In genomic region chr19:14479985-14480694, GRCh38 we compare ENCODE assay signal across 10 cellular contexts. TPM values are rescaled to one million over a fixed set of nuclear protein-coding genes. Genes with fewer than 3 reads are reported as not detected.
A peak's percentile ranks its signal among the peaks of the same experiment; 100 is the strongest.
DNase-seq lines count a peak whose midpoint lies in the region; ATAC-seq, FAIRE-seq and TF ChIP-seq lines count a peak whose summit lies in the region.
"Had no signal": no experiment of that assay in that cellular context is flagged by ENCODE, and none has a peak within 500 bp of the region (broad histone marks: within the 10 kb centered on the region; RNA-seq: fewer than 3 reads in every experiment).

No MANE protein-coding gene starts in this region.

- H3K27ac Mint-ChIP-seq in activated CD8-positive, alpha-beta T cell treated with anti-CD3 and anti-CD28 coated beads, Interleukin-2, amount 10 ng/mL, durations not matched to agents 7 days and 5 days = no peak overlapping the region
- no peak overlapping the region for H3K27ac Mint-ChIP-seq in neural crest cell (ENCODE audit: unreplicated experiment)

- H3K4me1 ChIP-seq in endothelial cell of umbilical vein (ENCODE audit: control insufficient read depth, extremely low read depth, insufficient read depth, low read length) = peaks cover 9% of the 10 kb centered on the region
- peaks cover 16 to 39% (median 20%) of the 10 kb centered on the region in 4 donors for H3K4me1 ChIP-seq in upper lobe of left lung

- H3K4me3 ChIP-seq in LNCaP clone FGC (ENCODE audit: low read depth, low read length) (no peak overlapping the region), endothelial cell of umbilical vein (replicated peaks in 1 of 3; ENCODE audit: insufficient read depth in 1 of 3, low read depth in 1 of 3, low read length in 3 of 3) (no peak overlapping the region), upper lobe of left lung (no peak overlapping the region)
- H3K4me3 ChIP-seq: skin epidermis had no signal

- CTCF ChIA-PET in activated CD8-positive, alpha-beta T cell treated with anti-CD3 and anti-CD28 coated beads, Interleukin-2, amount 10 ng/mL, durations not matched to agents 7 days and 5 days (lab: Charles Lee) = interaction anchor here (0.6 to 6.3 kb wide), 32 partner anchors 7 to 343 kb away, joined by 3 to 30 read pairs (median 6); partner anchors contain the start of genes ADGRE5, ASF1B, GIPC1 and PKN1
- CTCF ChIA-PET in endothelial cell of umbilical vein (lab: Charles Lee) = interaction anchor here (0.5 to 4.1 kb wide), 9 partner anchors 8 to 343 kb away, joined by 3 to 12 read pairs (median 5); partner anchors contain the start of genes ASF1B, DNAJB1 and GIPC1

- H3K36me3 Mint-ChIP-seq in activated CD8-positive, alpha-beta T cell treated with anti-CD3 and anti-CD28 coated beads, Interleukin-2, amount 10 ng/mL, durations not matched to agents 7 days and 5 days (ENCODE audit: low read depth) = peaks cover 2% of the 10 kb centered on the region
- H3K36me3 Mint-ChIP-seq in neural crest cell (ENCODE audit: low read depth) = peaks cover 2% of the 10 kb centered on the region

- WGBS in upper lobe of left lung, 2 donors = 40 to 70% methylated on average over 1 to 19 of the region's 42 CpGs

- H3K9me3 ChIP-seq in endothelial cell of umbilical vein (replicated peaks; ENCODE audit: control insufficient read depth, insufficient read depth, low read length) (no peaks in the 10 kb centered on the region), upper lobe of left lung (no peaks in the 10 kb centered on the region)

- no peaks in the 10 kb centered on the region for H4K20me1 ChIP-seq in endothelial cell of umbilical vein (replicated peaks; ENCODE audit: control insufficient read depth, extremely low read depth, insufficient read depth, low read length)

- no peak overlapping the region for H3K4me2 ChIP-seq in endothelial cell of umbilical vein (ENCODE audit: insufficient read depth, low read length)

- TF ChIP-seq EP300 in upper lobe of left lung (IDR thresholded peaks at IDR 0.05) = no peak

- no peak overlapping the region for H3K4me3 Mint-ChIP-seq in activated CD8-positive, alpha-beta T cell treated with anti-CD3 and anti-CD28 coated beads, Interleukin-2, amount 10 ng/mL, durations not matched to agents 7 days and 5 days
- H3K4me3 Mint-ChIP-seq in neural crest cell = no peak overlapping the region

- no peak overlapping the region for H3K9ac ChIP-seq in endothelial cell of umbilical vein (replicated peaks; ENCODE audit: extremely low read depth, insufficient read depth, low read length)

- peaks cover 16% of the 10 kb centered on the region for H3K4me1 Mint-ChIP-seq in activated CD8-positive, alpha-beta T cell treated with anti-CD3 and anti-CD28 coated beads, Interleukin-2, amount 10 ng/mL, durations not matched to agents 7 days and 5 days (ENCODE audit: low read depth)
- H3K4me1 Mint-ChIP-seq in neural crest cell = peaks cover 10% of the 10 kb centered on the region

- no peak overlapping the region for H3K27ac ChIP-seq in endothelial cell of umbilical vein (ENCODE audit: insufficient read depth, low read depth, low read length)
- H3K27ac ChIP-seq in upper lobe of left lung = peak overlapping the region in 1 of 4 donors; percentile 34
- H3K27ac ChIP-seq: skin epidermis had no signal

- H3K27me3 Mint-ChIP-seq in activated CD8-positive, alpha-beta T cell treated with anti-CD3 and anti-CD28 coated beads, Interleukin-2, amount 10 ng/mL, durations not matched to agents 7 days and 5 days (ENCODE audit: low read depth) = no peaks in the 10 kb centered on the region
- H3K27me3 Mint-ChIP-seq in neural crest cell (ENCODE audit: low read depth) = peaks cover 2% of the 10 kb centered on the region

- peak; percentile 80 for TF ChIP-seq CTCF in LNCaP clone FGC (IDR thresholded peaks at IDR 0.05; ENCODE audit: control insufficient read depth, extremely low read depth, insufficient read depth)
- TF ChIP-seq CTCF in endothelial cell of umbilical vein (IDR thresholded peaks at IDR 0.05; ENCODE audit: extremely low read depth in 1 of 2, insufficient read depth in 1 of 2, low read depth in 1 of 2, low read length in 2 of 2) = peak; percentile 88 to 97
- peak; percentile 87 for TF ChIP-seq CTCF in neural crest cell (conservative IDR thresholded peaks at IDR 0.05)
- peak; percentile 88 to 93 (median 90) for TF ChIP-seq CTCF in upper lobe of left lung (IDR thresholded peaks at IDR 0.05)

- POLR2A ChIA-PET in activated CD8-positive, alpha-beta T cell treated with anti-CD3 and anti-CD28 coated beads, Interleukin-2, amount 10 ng/mL, durations not matched to agents 7 days and 5 days (lab: Charles Lee) = interaction anchor here (0.6 to 1.8 kb wide), 3 partner anchors 19 to 344 kb away, joined by 3 to 5 read pairs (median 5); partner anchors contain the start of gene ASF1B
- POLR2A ChIA-PET in endothelial cell of umbilical vein (lab: Charles Lee) = no interaction called here

- ATAC-seq in activated CD8-positive, alpha-beta T cell treated with anti-CD3 and anti-CD28 coated beads, Interleukin-2, amount 10 ng/mL, durations not matched to agents 7 days and 5 days = peak; percentile 70
- ATAC-seq in upper lobe of left lung (ENCODE audit: low FRiP score in 2 of 2) (peak; percentile 53 to 61), GM18873 (IDR thresholded peaks at IDR 0.05; ENCODE audit: low FRiP score, unreplicated experiment) (no peak), GM21529 (IDR thresholded peaks at IDR 0.05; ENCODE audit: unreplicated experiment) (no peak)

- H3K36me3 ChIP-seq in endothelial cell of umbilical vein (ENCODE audit: control insufficient read depth in 2 of 2, extremely low read depth in 1 of 2, insufficient read depth in 2 of 2, low read length in 2 of 2) = peaks cover 3 to 19% of the 10 kb centered on the region in 2 experiments
- peaks cover 0 to 55% (median 48%) of the 10 kb centered on the region in 4 donors for H3K36me3 ChIP-seq in upper lobe of left lung

- H2AFZ ChIP-seq in endothelial cell of umbilical vein (ENCODE audit: low read depth, low read length) = no peak overlapping the region

- intact Hi-C loops in endothelial cell of umbilical vein (cut with micrococcal nuclease) = loop anchor here (5.0 kb wide), 1 partner anchor 343 kb away; the partner anchor contains the start of gene ASF1B

- H3K27me3 ChIP-seq in endothelial cell of umbilical vein (ENCODE audit: control insufficient read depth in 2 of 2, insufficient read depth in 2 of 2, low read length in 2 of 2) = no peaks in the 10 kb centered on the region
- H3K27me3 ChIP-seq in upper lobe of left lung = peaks cover 0 to 5% (median 0%) of the 10 kb centered on the region in 4 donors

- FAIRE-seq in endothelial cell of umbilical vein (lab: Jason Lieb, UNC) = peak; percentile 86

- dilution Hi-C loops in endothelial cell of umbilical vein (cut with MboI; ENCODE audit: extremely low pct_ligation_motif_present, low sequenced_read_pairs) = no loop called here

- BruUV-seq in endothelial cell of umbilical vein (replicated peaks; lab: Mats Ljungman, UMichigan) = no TSS peak

- no peaks in the 10 kb centered on the region for H3K9me1 ChIP-seq in endothelial cell of umbilical vein (replicated peaks; ENCODE audit: control insufficient read depth, extremely low read depth, insufficient read depth, low read length)

- TF ChIP-seq POLR2A in endothelial cell of umbilical vein (IDR thresholded peaks at IDR 0.05; ENCODE audit: low read depth, low read length) (no peak), upper lobe of left lung (IDR thresholded peaks at IDR 0.05) (no peak)

- no peaks in the 10 kb centered on the region for H3K9me3 Mint-ChIP-seq in activated CD8-positive, alpha-beta T cell treated with anti-CD3 and anti-CD28 coated beads, Interleukin-2, amount 10 ng/mL, durations not matched to agents 7 days and 5 days (ENCODE audit: insufficient read depth)
- H3K9me3 Mint-ChIP-seq in neural crest cell = no peaks in the 10 kb centered on the region

- DNase-seq in COR-L47 (lab: John Stamatoyannopoulos, UW) (peak; percentile 9), LNCaP clone FGC (ENCODE audit: low read depth) (no peak), endothelial cell of umbilical vein (ENCODE audit: low read depth, low spot score) (no peak), neural crest cell (ENCODE audit: low read depth, low spot score) (peak; percentile 84), upper lobe of left lung (peak; percentile 46 to 93)
- DNase-seq in activated CD8-positive, alpha-beta T cell treated with anti-CD3 and anti-CD28 coated beads, Interleukin-2, amount 10 ng/mL, durations not matched to agents 7 days and 5 days = peak; percentile 74

- no peaks in the 10 kb centered on the region for H3K79me2 ChIP-seq in endothelial cell of umbilical vein (ENCODE audit: control insufficient read depth, insufficient read depth, low read length)

RNA-seq across cellular contexts. Expression of gene PTGER1, which starts 5.0 kb away (rescaled TPM):
- under 1 TPM; 0.32 to 0.44 TPM for total RNA-seq in activated CD8-positive, alpha-beta T cell treated with anti-CD3 and anti-CD28 coated beads, Interleukin-2, amount 10 ng/mL, durations not matched to agents 7 days and 5 days
- total RNA-seq in endothelial cell of umbilical vein = 0.40 and 0.53 TPM in 2 replicates
- polyA plus RNA-seq in endothelial cell of umbilical vein = 0.21 and 0.48 TPM in 2 replicates
- polyA plus RNA-seq in endothelial cell of umbilical vein (2011; cell fraction: cytosol; rRNA removed) = 0.08 and 0.17 TPM in 2 replicates
- polyA plus RNA-seq in endothelial cell of umbilical vein (2011; cell fraction: nucleus; rRNA removed) = 0.13 TPM in 1 of 2 replicates, not detected in the other
- polyA plus RNA-seq in endothelial cell of umbilical vein (2012) = 0.19 TPM in 1 of 2 replicates, not detected in the other
- polyA minus RNA-seq in endothelial cell of umbilical vein = not detected in 2 replicates
- not detected for polyA minus RNA-seq in endothelial cell of umbilical vein (2011; cell fraction: cytosol; rRNA and poly(A)+ RNA removed)
- not detected in 2 replicates for polyA minus RNA-seq in endothelial cell of umbilical vein (2011; cell fraction: nucleus; rRNA and poly(A)+ RNA removed)
- total RNA-seq in neural crest cell = 0.27 and 0.40 TPM in 2 replicates
- 1 to 10 TPM in 2 of 6 donors, under 1 TPM in 1, not detected in 3; 0.59 to 3.9 (median 1.7) TPM for total RNA-seq in upper lobe of left lung
- total RNA-seq: LHCN-M2 had no signal

RNA-seq across cellular contexts. Expression of gene GIPC1, which starts 15.8 kb away (rescaled TPM):
- 10 to 100 TPM; 37.9 to 39.3 TPM for total RNA-seq in activated CD8-positive, alpha-beta T cell treated with anti-CD3 and anti-CD28 coated beads, Interleukin-2, amount 10 ng/mL, durations not matched to agents 7 days and 5 days
- total RNA-seq in endothelial cell of umbilical vein (102 and 108 TPM in 2 replicates), neural crest cell (72.5 and 73.0 TPM in 2 replicates), upper lobe of left lung (100 to 1,000 TPM; 103 to 283 (median 152) TPM)
- 141 and 159 TPM in 2 replicates for polyA plus RNA-seq in endothelial cell of umbilical vein
- 65.4 and 106 TPM in 2 replicates for polyA plus RNA-seq in endothelial cell of umbilical vein (2011; cell fraction: cytosol; rRNA removed)
- polyA plus RNA-seq in endothelial cell of umbilical vein (2011; cell fraction: nucleus; rRNA removed) = 65.6 and 67.3 TPM in 2 replicates
- 76.4 and 123 TPM in 2 replicates for polyA plus RNA-seq in endothelial cell of umbilical vein (2012)
- polyA minus RNA-seq in endothelial cell of umbilical vein = 39.1 and 62.3 TPM in 2 replicates
- 84.5 TPM for polyA minus RNA-seq in endothelial cell of umbilical vein (2011; cell fraction: cytosol; rRNA and poly(A)+ RNA removed)
- 16.2 and 32.9 TPM in 2 replicates for polyA minus RNA-seq in endothelial cell of umbilical vein (2011; cell fraction: nucleus; rRNA and poly(A)+ RNA removed)

RNA-seq across cellular contexts. Expression of gene DNAJB1, which starts 38.1 kb away (rescaled TPM):
- 100 to 1,000 TPM; 110 to 112 TPM for total RNA-seq in activated CD8-positive, alpha-beta T cell treated with anti-CD3 and anti-CD28 coated beads, Interleukin-2, amount 10 ng/mL, durations not matched to agents 7 days and 5 days
- 55.8 and 58.6 TPM in 2 replicates for total RNA-seq in endothelial cell of umbilical vein
- 49.4 and 59.8 TPM in 2 replicates for polyA plus RNA-seq in endothelial cell of umbilical vein
- polyA plus RNA-seq in endothelial cell of umbilical vein (2011; cell fraction: cytosol; rRNA removed) = 53.9 and 57.8 TPM in 2 replicates
- polyA plus RNA-seq in endothelial cell of umbilical vein (2011; cell fraction: nucleus; rRNA removed) = 29.2 and 33.8 TPM in 2 replicates
- 54.7 and 65.1 TPM in 2 replicates for polyA plus RNA-seq in endothelial cell of umbilical vein (2012)
- polyA minus RNA-seq in endothelial cell of umbilical vein = 44.9 and 48.7 TPM in 2 replicates
- polyA minus RNA-seq in endothelial cell of umbilical vein (2011; cell fraction: cytosol; rRNA and poly(A)+ RNA removed) = 45.8 TPM
- 14.2 and 15.0 TPM in 2 replicates for polyA minus RNA-seq in endothelial cell of umbilical vein (2011; cell fraction: nucleus; rRNA and poly(A)+ RNA removed)
- 89.4 and 94.2 TPM in 2 replicates for total RNA-seq in neural crest cell
- 100 to 1,000 TPM in 3 of 6 donors, 10 to 100 TPM in 3; 33.5 to 137 (median 101) TPM for total RNA-seq in upper lobe of left lung

RNA-seq across cellular contexts. Expression of gene PKN1, which starts 47.0 kb away (rescaled TPM):
- total RNA-seq in activated CD8-positive, alpha-beta T cell treated with anti-CD3 and anti-CD28 coated beads, Interleukin-2, amount 10 ng/mL, durations not matched to agents 7 days and 5 days = 100 to 1,000 TPM; 244 to 263 TPM
- total RNA-seq in endothelial cell of umbilical vein (302 and 326 TPM in 2 replicates), neural crest cell (118 and 126 TPM in 2 replicates), upper lobe of left lung (100 to 1,000 TPM in 5 of 6 donors, 10 to 100 TPM in 1; 95.2 to 278 (median 200) TPM)
- 142 and 148 TPM in 2 replicates for polyA plus RNA-seq in endothelial cell of umbilical vein
- 163 and 180 TPM in 2 replicates for polyA plus RNA-seq in endothelial cell of umbilical vein (2011; cell fraction: cytosol; rRNA removed)
- polyA plus RNA-seq in endothelial cell of umbilical vein (2011; cell fraction: nucleus; rRNA removed) = 162 and 166 TPM in 2 replicates
- polyA plus RNA-seq in endothelial cell of umbilical vein (2012) = 155 and 170 TPM in 2 replicates
- polyA minus RNA-seq in endothelial cell of umbilical vein = 157 and 229 TPM in 2 replicates
- 70.3 TPM for polyA minus RNA-seq in endothelial cell of umbilical vein (2011; cell fraction: cytosol; rRNA and poly(A)+ RNA removed)
- polyA minus RNA-seq in endothelial cell of umbilical vein (2011; cell fraction: nucleus; rRNA and poly(A)+ RNA removed) = 47.5 and 72.7 TPM in 2 replicates

RNA-seq across cellular contexts. Expression of gene TECR, which starts 49.3 kb away (rescaled TPM):
- total RNA-seq in activated CD8-positive, alpha-beta T cell treated with anti-CD3 and anti-CD28 coated beads, Interleukin-2, amount 10 ng/mL, durations not matched to agents 7 days and 5 days = 100 to 1,000 TPM; 153 to 163 TPM
- total RNA-seq in endothelial cell of umbilical vein (109 and 110 TPM in 2 replicates), neural crest cell (177 and 185 TPM in 2 replicates), upper lobe of left lung (100 to 1,000 TPM in 2 of 6 donors, 10 to 100 TPM in 4; 54.0 to 124 (median 80.6) TPM)
- 193 and 231 TPM in 2 replicates for polyA plus RNA-seq in endothelial cell of umbilical vein
- 84.4 and 92.2 TPM in 2 replicates for polyA plus RNA-seq in endothelial cell of umbilical vein (2011; cell fraction: cytosol; rRNA removed)
- polyA plus RNA-seq in endothelial cell of umbilical vein (2011; cell fraction: nucleus; rRNA removed) = 86.2 and 88.0 TPM in 2 replicates
- polyA plus RNA-seq in endothelial cell of umbilical vein (2012) = 75.8 and 79.0 TPM in 2 replicates
- 99.0 and 116 TPM in 2 replicates for polyA minus RNA-seq in endothelial cell of umbilical vein
- polyA minus RNA-seq in endothelial cell of umbilical vein (2011; cell fraction: cytosol; rRNA and poly(A)+ RNA removed) = 376 TPM
- polyA minus RNA-seq in endothelial cell of umbilical vein (2011; cell fraction: nucleus; rRNA and poly(A)+ RNA removed) = 30.6 and 38.0 TPM in 2 replicates

Comparison
In these comparisons a context has a peak if more than half of its experiments do, and no peak if none do; other contexts are left out.
1. DNase-seq: peak in COR-L47 (single experiment), activated CD8-positive, alpha-beta T cell treated with anti-CD3 and anti-CD28 coated beads, Interleukin-2, amount 10 ng/mL, durations not matched to agents 7 days and 5 days (single experiment), neural crest cell (single experiment) and upper lobe of left lung (2 of 2); none in LNCaP clone FGC (single experiment) and endothelial cell of umbilical vein (single experiment).
2. ATAC-seq: peak in activated CD8-positive, alpha-beta T cell treated with anti-CD3 and anti-CD28 coated beads, Interleukin-2, amount 10 ng/mL, durations not matched to agents 7 days and 5 days (single experiment) and upper lobe of left lung (2 of 2); none in GM18873 (single experiment) and GM21529 (single experiment).
3. Peak in every context shown above with its lines, with median percentiles within 50 percentile points of each other: CTCF ChIP-seq.